23 cellular contexts compared by ENCODE assay signal in the genomic region with DNA sequence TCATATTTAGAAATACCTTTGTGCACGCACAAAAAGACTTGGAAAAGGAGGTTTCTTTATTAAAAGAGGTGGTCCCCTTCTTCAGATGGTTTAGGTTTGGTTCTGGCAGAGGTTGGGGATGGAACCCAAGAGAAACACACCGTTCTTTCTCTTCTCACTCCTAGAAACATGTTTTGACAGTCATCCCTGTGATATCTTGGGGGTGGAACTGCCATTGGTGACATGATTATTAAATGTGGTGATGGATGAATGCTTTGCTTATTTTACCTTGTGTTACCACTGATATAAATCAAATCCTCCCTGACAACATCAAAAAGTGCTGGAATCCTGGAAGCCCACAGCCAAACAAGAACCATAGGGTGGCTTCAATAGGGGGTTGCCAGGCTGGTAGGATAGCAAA.
DNase-seq lines count a peak whose midpoint lies in the region; FAIRE-seq and TF ChIP-seq lines count a peak whose summit lies in the region.
"Had no signal": no experiment of that assay in that cellular context is flagged by ENCODE, and none has a peak within 500 bp of the region (broad histone marks: within the 10 kb centered on the region; RNA-seq: fewer than 3 reads in every experiment).

No MANE protein-coding gene starts in this region.

- peak; percentile 88 for TF ChIP-seq EP300 in neural cell (conservative IDR thresholded peaks at IDR 0.05; ENCODE audit: poor library complexity, severe bottlenecking)

- no peak overlapping the region for H3K18ac ChIP-seq in trophoblast cell (ENCODE audit: low read length)

- H3K9me2 ChIP-seq in neural cell (ENCODE audit: insufficient read depth, low read length): no peaks in the 10 kb centered on the region

- no peak overlapping the region for H3K4ac ChIP-seq in trophoblast cell (ENCODE audit: low read depth, low read length)

- no CpG with 5 or more reads among the region's 2 CpGs for WGBS in trophoblast cell (ENCODE audit: extremely low coverage, insufficient coverage, insufficient read length)

- H3K79me2 ChIP-seq in neural cell (replicated peaks; ENCODE audit: insufficient read depth, low read length): no peaks in the 10 kb centered on the region
- H3K79me2 ChIP-seq in trophoblast cell (ENCODE audit: control insufficient read depth, insufficient read depth, low read length, poor library complexity): no peaks in the 10 kb centered on the region

- H4K8ac ChIP-seq in trophoblast cell (ENCODE audit: low read depth, low read length): no peak overlapping the region

- H3K9me3 ChIP-seq in neural cell (ENCODE audit: low read length) (no peaks in the 10 kb centered on the region), trophoblast cell (ENCODE audit: insufficient read depth, low read depth, low read length) (no peaks in the 10 kb centered on the region)
- H3K9me3 ChIP-seq: A549 had no signal

- peaks cover 2% of the 10 kb centered on the region in 2 experiments for H3K4me1 ChIP-seq in trophoblast cell (ENCODE audit: control insufficient read depth in 1 of 2, insufficient read depth in 2 of 2, low read length in 2 of 2)
- H3K4me1 ChIP-seq: A549, Caco-2 had no signal

- H3K4me3 ChIP-seq in neural cell (ENCODE audit: low read length): no peak overlapping the region
- no peak overlapping the region for H3K4me3 ChIP-seq in trophoblast cell (ENCODE audit: low read depth, low read length)
- H3K4me3 ChIP-seq: A549; BLaER1 treated with 17β-estradiol and CSF1 and Interleukin-3, amounts not matched to agents 10 nM and 100 nM had no signal

- H3K9ac ChIP-seq in neural cell (ENCODE audit: low read length): no peak overlapping the region
- peak overlapping the region; percentile 33 for H3K9ac ChIP-seq in trophoblast cell (ENCODE audit: low read length)
- H3K9ac ChIP-seq: BLaER1 treated with 17β-estradiol and CSF1 and Interleukin-3, amounts not matched to agents 10 nM and 100 nM had no signal

- H4K20me1 ChIP-seq in neural cell (ENCODE audit: insufficient read depth): no peaks in the 10 kb centered on the region
- H4K20me1 ChIP-seq: BLaER1 treated with 17β-estradiol and CSF1 and Interleukin-3, amounts not matched to agents 10 nM and 100 nM had no signal

- H3K36me3 ChIP-seq in neural cell (ENCODE audit: insufficient read depth, low read length) (no peaks in the 10 kb centered on the region), trophoblast cell (ENCODE audit: control insufficient read depth in 1 of 2, insufficient read depth in 2 of 2, low read length in 2 of 2) (no peaks in the 10 kb centered on the region)
- H3K36me3 ChIP-seq: BLaER1 treated with 17β-estradiol and CSF1 and Interleukin-3, amounts not matched to agents 10 nM and 100 nM had no signal

- H2AK5ac ChIP-seq in trophoblast cell (ENCODE audit: low read length): no peak overlapping the region

- H3K14ac ChIP-seq in trophoblast cell (ENCODE audit: low read length): no peak overlapping the region

- no peak overlapping the region for H3K23ac ChIP-seq in trophoblast cell (ENCODE audit: low read length)

- TF ChIP-seq CTCF in neural cell (IDR thresholded peaks at IDR 0.05; ENCODE audit: poor library complexity, severe bottlenecking): no peak
- TF ChIP-seq CTCF in GM13977 (IDR thresholded peaks at IDR 0.05; ENCODE audit: extremely low read depth, insufficient read depth, missing control alignments): no peak

- H3K79me1 ChIP-seq in trophoblast cell (ENCODE audit: low read length): no peaks in the 10 kb centered on the region

- H4K12ac ChIP-seq in trophoblast cell (ENCODE audit: low read depth, low read length): no peak overlapping the region

- no peak overlapping the region for H2BK120ac ChIP-seq in trophoblast cell (ENCODE audit: insufficient read depth, low read length, poor library complexity)

- no peak for FAIRE-seq in frontal cortex (lab: Jason Lieb, UNC)
- FAIRE-seq: A549, D721Med, G401.6, GM12891, GM18507, GM19239 had no signal

- H3K27me3 ChIP-seq in neural cell (ENCODE audit: insufficient read depth, low read depth, low read length) (no peaks in the 10 kb centered on the region), trophoblast cell (ENCODE audit: insufficient read depth, low read length) (no peaks in the 10 kb centered on the region)
- H3K27me3 ChIP-seq: BLaER1 treated with 17β-estradiol and CSF1 and Interleukin-3, amounts not matched to agents 10 nM and 100 nM had no signal

- no peaks in the 10 kb centered on the region for H3F3A ChIP-seq in neural cell (ENCODE audit: insufficient read depth, low read length, poor library complexity, severe bottlenecking)

- no peak overlapping the region for H3K27ac ChIP-seq in neural cell (ENCODE audit: low read length)
- no peak overlapping the region for H3K27ac ChIP-seq in trophoblast cell (ENCODE audit: low read depth, low read length)
- H3K27ac ChIP-seq: 22Rv1; A549; BLaER1 treated with 17β-estradiol and CSF1 and Interleukin-3, amounts not matched to agents 10 nM and 100 nM; C4-2B had no signal

- H2BK12ac ChIP-seq in trophoblast cell (ENCODE audit: low read length): no peak overlapping the region

- H4K91ac ChIP-seq in trophoblast cell (ENCODE audit: low read depth, low read length): no peak overlapping the region

- H2AFZ ChIP-seq in neural cell (ENCODE audit: low read depth, low read length) (no peak overlapping the region), trophoblast cell (ENCODE audit: insufficient read depth, low read length, poor library complexity) (no peak overlapping the region)

- TF ChIP-seq RAD21 in neural cell (conservative IDR thresholded peaks at IDR 0.05): no peak

- in situ Hi-C loops in GM13977 (cut with MboI; ENCODE audit: low pct_unique_long_range_greater_than_20kb, low sequenced_read_pairs, unreplicated experiment): no loop called here

- no peak overlapping the region for H2BK5ac ChIP-seq in trophoblast cell (ENCODE audit: low read depth, low read length, poor library complexity)

- no peak overlapping the region for H3K4me2 ChIP-seq in neural cell (ENCODE audit: low read length)
- H3K4me2 ChIP-seq in trophoblast cell (ENCODE audit: low read length): no peak overlapping the region
- H3K4me2 ChIP-seq: A549; BLaER1 treated with 17β-estradiol and CSF1 and Interleukin-3, amounts not matched to agents 10 nM and 100 nM had no signal

- peak; percentile 3 for DNase-seq in islet precursor cell
- no peak for DNase-seq in trophoblast cell
- peak; percentile 2 for DNase-seq in superior temporal gyrus (ENCODE audit: extremely low spot score)
- DNase-seq in frontal cortex (ENCODE audit: low spot score in 2 of 2): no peak
- DNase-seq in GM13977 (ENCODE audit: low spot score): no peak
- no peak for DNase-seq in ecto neural progenitor cell (ENCODE audit: low spot score)
- DNase-seq: AML-193; Caco-2; Calu3; CD4-positive, alpha-beta T cell; CD8-positive, alpha-beta T cell; DMS79 treated with DMSO at 0.1 percent for 48 hours; GF-D8 had no signal

TF ChIP-seq in neural cell, 6 proteins besides CTCF, POLR2A, EP300 and RAD21:
- no peak for TF ChIP-seq TAF1 (IDR thresholded peaks at IDR 0.05; ENCODE audit: low read depth)
- TF ChIP-seq POLR2AphosphoS5 (IDR thresholded peaks at IDR 0.05): peak; percentile 82

Comparison
In these comparisons a context has a peak if more than half of its experiments do, and no peak if none do; other contexts are left out.
1. DNase-seq: peak in islet precursor cell (single experiment) and superior temporal gyrus (single experiment); none in trophoblast cell (0 of 2), frontal cortex (0 of 2), GM13977 (single experiment) and ecto neural progenitor cell (single experiment).